ENCODE assay signal across 1 cellular context in genomic region chr3:186108106-186108940, GRCh38.
TF ChIP-seq lines count a peak whose summit lies in the region.

No MANE protein-coding gene starts in this region.

TF ChIP-seq in GM12878, 131 proteins besides CTCF, POLR2A, EP300 and RAD21 (continues in another document):
- peak in 1 of 2 experiments; percentile 66; a peak in 2 of 3 replicates for TF ChIP-seq EGR1 (IDR thresholded peaks at IDR 0.05; ENCODE audit: borderline replicate concordance in 1 of 2, low read depth in 2 of 2, low read length in 2 of 2)
- TF ChIP-seq RB1 (IDR thresholded peaks at IDR 0.05; ENCODE audit: borderline replicate concordance) = no peak
- no peak for TF ChIP-seq TCF3 (IDR thresholded peaks at IDR 0.05; ENCODE audit: borderline replicate concordance, insufficient read depth, low read depth, low read length)
- TF ChIP-seq IKZF1 (conservative IDR thresholded peaks at IDR 0.05) = peak; percentile 18; the same call in 1 of the 2 replicates
- no peak for TF ChIP-seq RELA (IDR thresholded peaks at IDR 0.05; ENCODE audit: borderline replicate concordance, partially characterized antibody)
- no peak for TF ChIP-seq JUNB (IDR thresholded peaks at IDR 0.05)
- no peak for TF ChIP-seq ATF7 (IDR thresholded peaks at IDR 0.05; ENCODE audit: low read depth)
- TF ChIP-seq, protein P1, sequence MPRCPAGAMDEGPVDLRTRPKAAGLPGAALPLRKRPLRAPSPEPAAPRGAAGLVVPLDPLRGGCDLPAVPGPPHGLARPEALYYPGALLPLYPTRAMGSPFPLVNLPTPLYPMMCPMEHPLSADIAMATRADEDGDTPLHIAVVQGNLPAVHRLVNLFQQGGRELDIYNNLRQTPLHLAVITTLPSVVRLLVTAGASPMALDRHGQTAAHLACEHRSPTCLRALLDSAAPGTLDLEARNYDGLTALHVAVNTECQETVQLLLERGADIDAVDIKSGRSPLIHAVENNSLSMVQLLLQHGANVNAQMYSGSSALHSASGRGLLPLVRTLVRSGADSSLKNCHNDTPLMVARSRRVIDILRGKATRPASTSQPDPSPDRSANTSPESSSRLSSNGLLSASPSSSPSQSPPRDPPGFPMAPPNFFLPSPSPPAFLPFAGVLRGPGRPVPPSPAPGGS (IDR thresholded peaks at IDR 0.05; ENCODE audit: borderline replicate concordance, insufficient read depth, low read depth, low read length, poor library complexity, severe bottlenecking) = no peak
- TF ChIP-seq BMI1 (IDR thresholded peaks at IDR 0.05; ENCODE audit: borderline replicate concordance) = no peak
- no peak for TF ChIP-seq POLR2AphosphoS2 (IDR thresholded peaks at IDR 0.05; ENCODE audit: low read depth, low read length)
- no peak for TF ChIP-seq YY1 (IDR thresholded peaks at IDR 0.05; ENCODE audit: low read depth, low read length)
- no peak for TF ChIP-seq IRF5 (IDR thresholded peaks at IDR 0.05; ENCODE audit: borderline replicate concordance)
- TF ChIP-seq, protein P2, sequence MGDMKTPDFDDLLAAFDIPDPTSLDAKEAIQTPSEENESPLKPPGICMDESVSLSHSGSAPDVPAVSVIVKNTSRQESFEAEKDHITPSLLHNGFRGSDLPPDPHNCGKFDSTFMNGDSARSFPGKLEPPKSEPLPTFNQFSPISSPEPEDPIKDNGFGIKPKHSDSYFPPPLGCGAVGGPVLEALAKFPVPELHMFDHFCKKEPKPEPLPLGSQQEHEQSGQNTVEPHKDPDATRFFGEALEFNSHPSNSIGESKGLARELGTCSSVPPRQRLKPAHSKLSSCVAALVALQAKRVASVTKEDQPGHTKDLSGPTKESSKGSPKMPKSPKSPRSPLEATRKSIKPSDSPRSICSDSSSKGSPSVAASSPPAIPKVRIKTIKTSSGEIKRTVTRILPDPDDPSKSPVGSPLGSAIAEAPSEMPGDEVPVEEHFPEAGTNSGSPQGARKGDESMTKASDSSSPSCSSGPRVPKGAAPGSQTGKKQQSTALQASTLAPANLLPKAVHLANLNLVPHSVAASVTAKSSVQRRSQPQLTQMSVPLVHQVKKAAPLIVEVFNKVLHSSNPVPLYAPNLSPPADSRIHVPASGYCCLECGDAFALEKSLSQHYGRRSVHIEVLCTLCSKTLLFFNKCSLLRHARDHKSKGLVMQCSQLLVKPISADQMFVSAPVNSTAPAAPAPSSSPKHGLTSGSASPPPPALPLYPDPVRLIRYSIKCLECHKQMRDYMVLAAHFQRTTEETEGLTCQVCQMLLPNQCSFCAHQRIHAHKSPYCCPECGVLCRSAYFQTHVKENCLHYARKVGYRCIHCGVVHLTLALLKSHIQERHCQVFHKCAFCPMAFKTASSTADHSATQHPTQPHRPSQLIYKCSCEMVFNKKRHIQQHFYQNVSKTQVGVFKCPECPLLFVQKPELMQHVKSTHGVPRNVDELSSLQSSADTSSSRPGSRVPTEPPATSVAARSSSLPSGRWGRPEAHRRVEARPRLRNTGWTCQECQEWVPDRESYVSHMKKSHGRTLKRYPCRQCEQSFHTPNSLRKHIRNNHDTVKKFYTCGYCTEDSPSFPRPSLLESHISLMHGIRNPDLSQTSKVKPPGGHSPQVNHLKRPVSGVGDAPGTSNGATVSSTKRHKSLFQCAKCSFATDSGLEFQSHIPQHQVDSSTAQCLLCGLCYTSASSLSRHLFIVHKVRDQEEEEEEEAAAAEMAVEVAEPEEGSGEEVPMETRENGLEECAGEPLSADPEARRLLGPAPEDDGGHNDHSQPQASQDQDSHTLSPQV (IDR thresholded peaks at IDR 0.05) = no peak
- no peak for TF ChIP-seq KAT2A (conservative IDR thresholded peaks at IDR 0.05; ENCODE audit: control insufficient read depth, low read depth, low read length)
- TF ChIP-seq CUX1 (IDR thresholded peaks at IDR 0.05; ENCODE audit: insufficient replicate concordance, low read depth, low read length) = no peak
- TF ChIP-seq CEBPZ (IDR thresholded peaks at IDR 0.05; ENCODE audit: low read depth, low read length) = no peak
- TF ChIP-seq TCF7 (IDR thresholded peaks at IDR 0.05; ENCODE audit: borderline replicate concordance) = no peak
- peak; percentile 77; the same call in 1 of the 2 replicates for TF ChIP-seq CHD2 (IDR thresholded peaks at IDR 0.05; ENCODE audit: borderline replicate concordance, low read depth, low read length)
- no peak for TF ChIP-seq MYC (IDR thresholded peaks at IDR 0.05; ENCODE audit: insufficient read depth, insufficient read length, insufficient replicate concordance, low read length, severe bottlenecking)
- TF ChIP-seq KDM1A (IDR thresholded peaks at IDR 0.05; ENCODE audit: borderline replicate concordance) = no peak
- peak; percentile 50; the same call in 1 of the 2 replicates for TF ChIP-seq BRCA1 (IDR thresholded peaks at IDR 0.05; ENCODE audit: low read depth, low read length)
- TF ChIP-seq, protein P3, sequence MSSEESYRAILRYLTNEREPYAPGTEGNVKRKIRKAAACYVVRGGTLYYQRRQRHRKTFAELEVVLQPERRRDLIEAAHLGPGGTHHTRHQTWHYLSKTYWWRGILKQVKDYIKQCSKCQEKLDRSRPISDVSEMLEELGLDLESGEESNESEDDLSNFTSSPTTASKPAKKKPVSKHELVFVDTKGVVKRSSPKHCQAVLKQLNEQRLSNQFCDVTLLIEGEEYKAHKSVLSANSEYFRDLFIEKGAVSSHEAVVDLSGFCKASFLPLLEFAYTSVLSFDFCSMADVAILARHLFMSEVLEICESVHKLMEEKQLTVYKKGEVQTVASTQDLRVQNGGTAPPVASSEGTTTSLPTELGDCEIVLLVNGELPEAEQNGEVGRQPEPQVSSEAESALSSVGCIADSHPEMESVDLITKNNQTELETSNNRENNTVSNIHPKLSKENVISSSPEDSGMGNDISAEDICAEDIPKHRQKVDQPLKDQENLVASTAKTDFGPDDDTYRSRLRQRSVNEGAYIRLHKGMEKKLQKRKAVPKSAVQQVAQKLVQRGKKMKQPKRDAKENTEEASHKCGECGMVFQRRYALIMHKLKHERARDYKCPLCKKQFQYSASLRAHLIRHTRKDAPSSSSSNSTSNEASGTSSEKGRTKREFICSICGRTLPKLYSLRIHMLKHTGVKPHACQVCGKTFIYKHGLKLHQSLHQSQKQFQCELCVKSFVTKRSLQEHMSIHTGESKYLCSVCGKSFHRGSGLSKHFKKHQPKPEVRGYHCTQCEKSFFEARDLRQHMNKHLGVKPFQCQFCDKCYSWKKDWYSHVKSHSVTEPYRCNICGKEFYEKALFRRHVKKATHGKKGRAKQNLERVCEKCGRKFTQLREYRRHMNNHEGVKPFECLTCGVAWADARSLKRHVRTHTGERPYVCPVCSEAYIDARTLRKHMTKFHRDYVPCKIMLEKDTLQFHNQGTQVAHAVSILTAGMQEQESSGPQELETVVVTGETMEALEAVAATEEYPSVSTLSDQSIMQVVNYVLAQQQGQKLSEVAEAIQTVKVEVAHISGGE (CRISPR knock-in tag; IDR thresholded peaks at IDR 0.05) = no peak
- no peak for TF ChIP-seq PAX8 (IDR thresholded peaks at IDR 0.05)
- TF ChIP-seq IRF4 (IDR thresholded peaks at IDR 0.05; ENCODE audit: low read depth, low read length) = no peak
- no peak for TF ChIP-seq CEBPB (IDR thresholded peaks at IDR 0.05; ENCODE audit: borderline replicate concordance in 1 of 2, low read depth in 2 of 2, low read length in 2 of 2)
- TF ChIP-seq STAT1 (conservative IDR thresholded peaks at IDR 0.05) = no peak
- peak; percentile 17; the same call in 1 of the 2 replicates for TF ChIP-seq CBFB (IDR thresholded peaks at IDR 0.05; ENCODE audit: low read depth)
- no peak for TF ChIP-seq ZNF274 (IDR thresholded peaks at IDR 0.05; ENCODE audit: insufficient read depth, insufficient read length)
- no peak for TF ChIP-seq SRF (IDR thresholded peaks at IDR 0.05; ENCODE audit: low read depth in 2 of 2, low read length in 2 of 2)
- TF ChIP-seq PAX5 (IDR thresholded peaks at IDR 0.05; ENCODE audit: borderline replicate concordance, low read depth, low read length) = no peak
- no peak for TF ChIP-seq BCLAF1 (IDR thresholded peaks at IDR 0.05)
- TF ChIP-seq GABPA (IDR thresholded peaks at IDR 0.05; ENCODE audit: low read depth) = no peak
- TF ChIP-seq NR2C1 (IDR thresholded peaks at IDR 0.05) = no peak
- TF ChIP-seq SUZ12 (IDR thresholded peaks at IDR 0.05; ENCODE audit: unreplicated experiment) = no peak
- TF ChIP-seq MTA2 (IDR thresholded peaks at IDR 0.05; ENCODE audit: low read depth) = no peak
- TF ChIP-seq SMARCA5 (IDR thresholded peaks at IDR 0.05) = no peak
- no peak for TF ChIP-seq LARP7 (IDR thresholded peaks at IDR 0.05)
- TF ChIP-seq MEF2B (IDR thresholded peaks at IDR 0.05; ENCODE audit: partially characterized antibody, poor library complexity, severe bottlenecking) = peak; percentile 71
